ENCODE assay signal across 8 cellular contexts in the genomic region with DNA sequence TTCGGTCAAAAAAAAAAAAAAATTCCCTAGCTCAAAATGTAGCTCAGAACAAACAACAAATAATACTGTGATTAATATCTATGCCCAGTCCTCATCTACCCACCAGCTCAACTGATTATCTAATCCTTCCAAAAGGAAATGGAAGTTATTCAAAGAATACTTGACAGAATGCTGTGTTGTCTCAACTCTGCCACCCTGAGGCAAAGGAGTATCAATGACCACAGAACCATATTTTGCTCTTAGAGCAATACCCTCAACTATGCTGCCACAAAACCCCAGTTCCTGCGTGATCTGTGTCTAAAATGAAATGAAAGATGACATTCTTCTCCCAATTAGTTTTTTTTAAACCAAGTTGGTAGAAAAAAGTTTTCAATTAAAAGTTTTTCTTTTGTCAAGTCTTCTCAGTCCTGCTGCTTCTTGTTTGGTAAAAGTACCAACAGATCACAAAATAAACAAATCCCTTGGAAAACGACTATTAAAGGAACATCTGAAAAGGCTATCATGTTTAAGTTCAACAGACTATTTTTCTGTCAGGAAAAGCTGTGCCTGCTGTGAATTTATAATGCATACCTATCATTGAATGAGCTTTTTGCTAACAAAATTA. TPM values are rescaled to one million over a fixed set of nuclear protein-coding genes. Genes with fewer than 3 reads are reported as not detected.
DNase-seq lines count a peak whose midpoint lies in the region; ATAC-seq, FAIRE-seq and TF ChIP-seq lines count a peak whose summit lies in the region.

No MANE protein-coding gene starts in this region.

- H3K4me1 ChIP-seq in A549 (no peaks in the 10 kb centered on the region), K562 (replicated peaks in 1 of 2; ENCODE audit: control insufficient read depth in 2 of 2, insufficient read depth in 2 of 2, low read length in 2 of 2) (no peaks in the 10 kb centered on the region; a peak in 1 of 5 replicates)

- H3K27ac ChIP-seq in A549 (no peak overlapping the region), K562 (ENCODE audit: extremely low read depth, low read depth, low read length) (no peak overlapping the region)

- in situ Hi-C loops in K562 (cut with MboI), result no loop called here

- TF ChIP-seq POLR2A in A549 (IDR thresholded peaks at IDR 0.05; ENCODE audit: low read length), result no peak
- TF ChIP-seq POLR2A in K562 (conservative IDR thresholded peaks at IDR 0.05), result no peak

- H3K27me3 ChIP-seq in K562 (ENCODE audit: control insufficient read depth in 2 of 2, insufficient read depth in 2 of 2, low read length in 2 of 2), result no peaks in the 10 kb centered on the region

- DNase-seq in A549 (ENCODE audit: low read depth in 1 of 2, low spot score in 1 of 2) (peak in 1 of 2 experiments; percentile 54), GF-D8 (lab: John Stamatoyannopoulos, UW) (peak; percentile 36), NCI-H2171 treated with DMSO at 0.1 percent for 48 hours (lab: John Stamatoyannopoulos, UW) (peak; percentile 33), K562 (ENCODE audit: extremely low read depth in 1 of 4, low spot score in 3 of 4) (peak in 1 of 4 experiments; percentile 51), left colon (no peak), NCI-H774 (lab: John Stamatoyannopoulos, UW) (no peak), GM19240 (ENCODE audit: insufficient read length, low spot score) (no peak)

- no peak overlapping the region for H3K9ac ChIP-seq in K562 (ENCODE audit: insufficient read depth in 1 of 2, low read depth in 2 of 2, low read length in 2 of 2)

- peaks cover 99% of the 10 kb centered on the region for H3K36me3 ChIP-seq in K562 (ENCODE audit: control insufficient read depth, insufficient read depth, low read length)

- intact Hi-C loops in K562 (cut with micrococcal nuclease), result loop anchor here (5.0 kb wide), 2 partner anchors 85 to 105 kb away; no protein-coding TSS in a partner anchor
- intact Hi-C loops in left colon (cut with DNase I, micrococcal nuclease), result no loop called here

- no peak overlapping the region for H3K4me3 ChIP-seq in A549
- H3K4me3 ChIP-seq in K562, result no peak overlapping the region

- no peaks in the 10 kb centered on the region for H3K9me3 ChIP-seq in A549
- no peaks in the 10 kb centered on the region for H3K9me3 ChIP-seq in K562 (replicated peaks; ENCODE audit: control insufficient read depth, insufficient read depth, low read depth, low read length)

- TF ChIP-seq EP300 in A549 (IDR thresholded peaks at IDR 0.05) (no peak), K562 (IDR thresholded peaks at IDR 0.05; ENCODE audit: low read length) (no peak)

- ATAC-seq in A549, result peak; percentile 83 to 88; a peak in 5 of 6 replicates
- peak; percentile 90 for ATAC-seq in K562
- peak; percentile 69 for ATAC-seq in left colon
- no peak for ATAC-seq in HG03135 (IDR thresholded peaks at IDR 0.05; ENCODE audit: unreplicated experiment)

- TF ChIP-seq RAD21 in A549 (conservative IDR thresholded peaks at IDR 0.05 in 1 of 2, IDR thresholded peaks at IDR 0.05 in 1 of 2) (peak; percentile 33 to 47; a peak in 3 of 5 replicates), K562 (CRISPR knock-in tag; conservative IDR thresholded peaks at IDR 0.05 in 1 of 2, IDR thresholded peaks at IDR 0.05 in 1 of 2) (peak; percentile 53 to 69)

- no peak overlapping the region for H2AFZ ChIP-seq in K562 (ENCODE audit: low read depth, low read length)

- CTCF ChIA-PET in A549 (lab: Yijun Ruan, JAX) (interaction anchor here (0.6 to 2.3 kb wide), 9 partner anchors 9 to 1364 kb away, joined by 3 to 9 read pairs (median 4); no protein-coding TSS in a partner anchor), K562 (lab: Yijun Ruan, JAX; ENCODE audit: low intra/inter-chr PET ratio) (no interaction called here)

- FAIRE-seq in A549 (lab: Jason Lieb, UNC) (no peak), K562 (lab: Jason Lieb, UNC) (peak; percentile 82)

- TF ChIP-seq CTCF in A549 (IDR thresholded peaks at IDR 0.05), result peak; percentile 44
- TF ChIP-seq CTCF in K562 (IDR thresholded peaks at IDR 0.05 in 2 of 3, conservative IDR thresholded peaks at IDR 0.05 in 1 of 3; ENCODE audit: insufficient read depth in 2 of 3, low read depth in 1 of 3, low read length in 3 of 3), result peak; percentile 42 to 70 (median 60); a peak in 5 of 6 replicates

- H3K4me2 ChIP-seq in A549, result no peak overlapping the region
- H3K4me2 ChIP-seq in K562 (ENCODE audit: insufficient read depth, low read length), result no peak overlapping the region

- POLR2A ChIA-PET in A549 (lab: Yijun Ruan, JAX), result no interaction called here
- POLR2A ChIA-PET in K562 (lab: Yijun Ruan, JAX), result interaction anchor here (1.0 kb wide), 2 partner anchors 11 to 13 kb away, joined by 3 read pairs; no protein-coding TSS in a partner anchor

- H3K9me1 ChIP-seq in K562 (ENCODE audit: control insufficient read depth, insufficient read depth, low read length), result no peaks in the 10 kb centered on the region

- no peaks in the 10 kb centered on the region for H4K20me1 ChIP-seq in K562 (replicated peaks; ENCODE audit: control insufficient read depth, insufficient read depth, low read length)

- WGBS in A549 (ENCODE audit: missing lambda C conversion rate), result 80% methylated on average over 3 of the region's 3 CpGs
- 69% methylated on average over 3 of the region's 3 CpGs for WGBS in K562 (ENCODE audit: insufficient coverage, low coverage, missing lambda C conversion rate)

- BruUV-seq in K562 (replicated peaks; lab: Mats Ljungman, UMichigan), result no TSS peak

- H3K79me2 ChIP-seq in K562 (ENCODE audit: control insufficient read depth, insufficient read depth, low read length), result no peaks in the 10 kb centered on the region

TF ChIP-seq in A549, 52 proteins besides CTCF, POLR2A, EP300 and RAD21 (continues in another document):
- no peak for TF ChIP-seq JUNB (IDR thresholded peaks at IDR 0.05)

TF ChIP-seq in K562, 482 proteins besides CTCF, POLR2A, EP300 and RAD21 (continues in another document):
- TF ChIP-seq CREM (IDR thresholded peaks at IDR 0.05; ENCODE audit: low read depth) (no peak), ESRRA (IDR thresholded peaks at IDR 0.05; ENCODE audit: borderline replicate concordance, low read depth) (0 out of 2 replicates have a peak, but pooled peaks have one; percentile 17), U2AF2 (optimal IDR thresholded peaks at IDR 0.05; ENCODE audit: low read depth, low read length) (no peak), RBM14 (IDR thresholded peaks at IDR 0.05; ENCODE audit: borderline replicate concordance, insufficient read depth, low read depth, low read length) (no peak), ARNT (IDR thresholded peaks at IDR 0.05) (0 out of 4 replicates have a peak, but pooled peaks of 1 of the 2 experiments have one; percentile 13)

RNA-seq across cellular contexts. Expression of gene RBM28, which starts 21.6 kb away (rescaled TPM):
- 51.9 and 77.3 TPM in 2 replicates for polyA plus RNA-seq in A549 (2011; rRNA removed)
- polyA plus RNA-seq in A549 (2012; cell fraction: cytosol; rRNA removed), result 28.9 and 37.8 TPM in 2 replicates
- 42.8 and 62.2 TPM in 2 replicates for polyA plus RNA-seq in A549 (2012; cell fraction: nucleus; rRNA removed)
- 74.4 to 82.1 TPM (median 79.5 TPM) in 3 replicates for polyA plus RNA-seq in A549 (2017; fragmentation: RNase III; extraction: RNeasy Plus Mini Kit Qiagen cat#74134 plus additional on column Dnase treatment)
- 14.5 and 16.1 TPM in 2 replicates for polyA minus RNA-seq in A549 (2011; rRNA and poly(A)+ RNA removed)
- 118 and 308 TPM in 2 replicates for total RNA-seq in K562 (2011; cell fraction: chromatin; rRNA removed; ENCODE audit: low replicate concordance)
- 64.4 and 65.7 TPM in 2 replicates for total RNA-seq in K562 (2011; cell fraction: nucleolus; rRNA removed)
- total RNA-seq in K562 (2011; cell fraction: nucleoplasm; rRNA removed), result 89.0 and 98.2 TPM in 2 replicates
- 123 and 127 TPM in 2 replicates for total RNA-seq in K562 (2014; rRNA removed)
- 138 and 165 TPM in 2 replicates for total RNA-seq in K562 (2014; rRNA removed; fragmentation: Illumina TruSeq; extraction: Trizol)
- total RNA-seq in K562 (2015; rRNA removed; fragmentation: Illumina TruSeq; extraction: Trizol), result 128 and 141 TPM in 2 replicates
- total RNA-seq in K562 (2021), result 146 and 157 TPM in 2 replicates
- polyA plus RNA-seq in K562 (2011; rRNA removed), result 74.9 and 112 TPM in 2 replicates
- polyA plus RNA-seq in K562 (2011; cell fraction: cytosol; rRNA removed), result 24.3 and 28.4 TPM in 2 replicates
- 226 and 227 TPM in 2 replicates for polyA plus RNA-seq in K562 (2011; cell fraction: nucleus; rRNA removed)
- 70.1 and 117 TPM in 2 replicates for polyA plus RNA-seq in K562 (2012)
- polyA plus RNA-seq in K562 (2014; fragmentation: Illumina TruSeq; extraction: Trizol), result 133 and 148 TPM in 2 replicates
- 100 to 1,000 TPM in 1 of 2 experiments, 10 to 100 TPM in 1; 65.8 to 122 TPM for polyA plus RNA-seq in K562 (2014; fragmentation: Nextera tagmentation; extraction: Ambion mirVana)
- 139 and 213 TPM in 2 replicates for polyA plus RNA-seq in K562 (2014; rRNA removed)
- polyA minus RNA-seq in K562 (2011; rRNA and poly(A)+ RNA removed), result 67.2 and 67.5 TPM in 2 replicates
- 37.2 and 38.0 TPM in 2 replicates for polyA minus RNA-seq in K562 (2011; cell fraction: cytosol; rRNA and poly(A)+ RNA removed)
- 31.8 and 54.4 TPM in 2 replicates for polyA minus RNA-seq in K562 (2011; cell fraction: nucleus; rRNA and poly(A)+ RNA removed)
- 10 to 100 TPM; 19.6 to 26.8 TPM for total RNA-seq in left colon

RNA-seq across cellular contexts. Expression of gene PRRT4, which starts 39.3 kb away (rescaled TPM):
- polyA plus RNA-seq in A549 (2011; rRNA removed), result 0.17 and 0.18 TPM in 2 replicates
- polyA plus RNA-seq in A549 (2012; cell fraction: cytosol; rRNA removed), result 0.49 and 0.66 TPM in 2 replicates
- polyA plus RNA-seq in A549 (2012; cell fraction: nucleus; rRNA removed), result 2.3 and 3.0 TPM in 2 replicates
- polyA plus RNA-seq in A549 (2017; fragmentation: RNase III; extraction: RNeasy Plus Mini Kit Qiagen cat#74134 plus additional on column Dnase treatment), result 0.15 to 0.20 TPM (median 0.16 TPM) in 3 replicates
- 0.21 TPM in 1 of 2 replicates, not detected in the other for polyA minus RNA-seq in A549 (2011; rRNA and poly(A)+ RNA removed)
- total RNA-seq in K562 (2011; cell fraction: chromatin; rRNA removed; ENCODE audit: low replicate concordance), result 0.16 TPM in 1 of 2 replicates, not detected in the other
- not detected in 2 replicates for total RNA-seq in K562 (2011; cell fraction: nucleolus; rRNA removed)
- total RNA-seq in K562 (2011; cell fraction: nucleoplasm; rRNA removed), result not detected in 2 replicates
- total RNA-seq in K562 (2014; rRNA removed), result 0.04 TPM in 1 of 2 replicates, not detected in the other
- not detected in 2 replicates for total RNA-seq in K562 (2014; rRNA removed; fragmentation: Illumina TruSeq; extraction: Trizol)
- total RNA-seq in K562 (2015; rRNA removed; fragmentation: Illumina TruSeq; extraction: Trizol), result not detected in 2 replicates
- not detected in 2 replicates for total RNA-seq in K562 (2021)
- 0.09 TPM in 1 of 2 replicates, not detected in the other for polyA plus RNA-seq in K562 (2011; rRNA removed)
- 0.09 and 0.19 TPM in 2 replicates for polyA plus RNA-seq in K562 (2011; cell fraction: cytosol; rRNA removed)
- 0.24 and 0.48 TPM in 2 replicates for polyA plus RNA-seq in K562 (2011; cell fraction: nucleus; rRNA removed)
- not detected in 2 replicates for polyA plus RNA-seq in K562 (2012)
- not detected in 2 replicates for polyA plus RNA-seq in K562 (2014; fragmentation: Illumina TruSeq; extraction: Trizol)
- not detected for polyA plus RNA-seq in K562 (2014; fragmentation: Nextera tagmentation; extraction: Ambion mirVana)
- not detected in 2 replicates for polyA plus RNA-seq in K562 (2014; rRNA removed)
- polyA minus RNA-seq in K562 (2011; rRNA and poly(A)+ RNA removed), result not detected in 2 replicates
- polyA minus RNA-seq in K562 (2011; cell fraction: cytosol; rRNA and poly(A)+ RNA removed), result not detected in 2 replicates
- not detected in 2 replicates for polyA minus RNA-seq in K562 (2011; cell fraction: nucleus; rRNA and poly(A)+ RNA removed)
- under 1 TPM in 1 of 2 donors, not detected in 1; 0.20 TPM for total RNA-seq in left colon

Comparison
In these comparisons a context has a peak if more than half of its experiments do, and no peak if none do; other contexts are left out.
1. DNase-seq: peak in GF-D8 (single experiment) and NCI-H2171 treated with DMSO at 0.1 percent for 48 hours (single experiment); none in left colon (0 of 2), NCI-H774 (single experiment) and GM19240 (single experiment).
2. Of the 35 proteins assayed by ChIP-seq in both K562 and A549: peak only in K562: ESRRA; only in A549: SMC3; in both: CTCF and RAD21; in neither: 31.